Comparison of ENCODE assay signal across 10 cellular contexts in the genomic region with DNA sequence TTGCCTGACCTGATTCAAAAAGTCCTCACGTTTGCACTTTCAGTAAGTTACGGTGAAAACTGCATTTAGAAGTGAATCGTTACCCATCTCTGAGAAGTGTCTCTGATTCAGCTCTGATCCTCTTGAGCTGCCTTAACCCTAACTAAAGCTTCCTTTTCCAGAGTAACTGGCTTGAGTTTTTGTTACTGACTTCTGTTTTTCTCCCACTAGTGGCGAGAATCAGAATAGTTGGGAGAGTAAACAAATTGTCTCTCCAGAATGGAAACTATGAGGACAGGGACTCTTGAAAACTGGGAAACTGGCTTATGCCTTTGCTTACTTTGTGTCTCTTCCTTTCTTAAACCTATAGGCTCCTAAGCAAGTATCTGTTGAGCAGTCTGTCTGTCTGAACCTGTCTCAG. TPM values are rescaled to one million over a fixed set of nuclear protein-coding genes. Genes with fewer than 3 reads are reported as not detected.
A peak's percentile ranks its signal among the peaks of the same experiment; 100 is the strongest.
DNase-seq lines count a peak whose midpoint lies in the region; ATAC-seq, FAIRE-seq and TF ChIP-seq lines count a peak whose summit lies in the region.
"Had no signal": no experiment of that assay in that cellular context is flagged by ENCODE, and none has a peak within 500 bp of the region (broad histone marks: within the 10 kb centered on the region; RNA-seq: fewer than 3 reads in every experiment).

No MANE protein-coding gene starts in this region.

- no peak for TF ChIP-seq RAD21 in HepG2 (CRISPR knock-in tag; IDR thresholded peaks at IDR 0.05)

- H3K4me3 ChIP-seq in H7 (ENCODE audit: insufficient read depth, low read depth, low read length) (no peak overlapping the region), HepG2 (replicated peaks in 1 of 3; ENCODE audit: insufficient read depth in 1 of 3, low read depth in 2 of 3, low read length in 3 of 3) (no peak overlapping the region)

- H2AFZ ChIP-seq in HepG2 (ENCODE audit: low read length) = no peak overlapping the region

- 96% methylated on average over 4 of the region's 4 CpGs for WGBS in HepG2 (ENCODE audit: low lambda C conversion rate)

- H3K27me3 Mint-ChIP-seq in activated naive CD4-positive, alpha-beta T cell treated with anti-CD3 and anti-CD28 coated beads, Interleukin-2, amount 10 ng/mL, durations not matched to agents 7 days and 5 days = no peaks in the 10 kb centered on the region

- no peak overlapping the region for H3K9ac ChIP-seq in HepG2 (ENCODE audit: insufficient read depth, low read depth, low read length)

- no peaks in the 10 kb centered on the region for H3K9me3 Mint-ChIP-seq in activated naive CD4-positive, alpha-beta T cell treated with anti-CD3 and anti-CD28 coated beads, Interleukin-2, amount 10 ng/mL, durations not matched to agents 7 days and 5 days

- no peak overlapping the region for H3K4me2 ChIP-seq in HepG2 (ENCODE audit: low read depth, low read length)

- intact Hi-C loops in HepG2 (cut with micrococcal nuclease; ENCODE audit: unreplicated experiment) = loop anchor here (5.0 to 10.0 kb wide), 3 partner anchors 116 to 394 kb away; no protein-coding TSS in a partner anchor

- peak; percentile 10 to 19 for DNase-seq in AML-193 (lab: John Stamatoyannopoulos, UW)
- DNase-seq in H7 = peak; percentile 27
- DNase-seq in amniotic epithelial cell (ENCODE audit: low read depth) = peak; percentile 24
- peak; percentile 17 for DNase-seq in HepG2 (ENCODE audit: low spot score)
- no peak for DNase-seq in central memory CD4-positive, alpha-beta T cell
- DNase-seq in H4 (ENCODE audit: low spot score) = no peak
- DNase-seq in activated naive CD4-positive, alpha-beta T cell treated with anti-CD3 and anti-CD28 coated beads, Interleukin-2, amount 10 ng/mL, durations not matched to agents 7 days and 5 days = no peak
- DNase-seq: NCI-H526 treated with DMSO at 0.1 percent for 48 hours, retina had no signal

- CTCF ChIA-PET in HepG2 (lab: Yijun Ruan, JAX; ENCODE audit: low intra/inter-chr PET ratio, low total read pairs) = no interaction called here
- CTCF ChIA-PET in activated naive CD4-positive, alpha-beta T cell treated with anti-CD3 and anti-CD28 coated beads, Interleukin-2, amount 10 ng/mL, durations not matched to agents 7 days and 5 days (lab: Charles Lee) = interaction anchor here (1.1 to 1.5 kb wide), 4 partner anchors 22 to 257 kb away, joined by 3 to 4 read pairs (median 4); no protein-coding TSS in a partner anchor

- POLR2A ChIA-PET in HepG2 (lab: Yijun Ruan, JAX) = interaction anchor here (1.0 kb wide), 1 partner anchor 31 kb away, joined by 3 read pairs; the partner anchor contains the start of gene KPNB1

- FAIRE-seq in HepG2 (lab: Jason Lieb, UNC) = peak; percentile 53

- H3K9me3 ChIP-seq in HepG2 (ENCODE audit: low read length) = no peaks in the 10 kb centered on the region

- no peak for TF ChIP-seq EP300 in HepG2 (IDR thresholded peaks at IDR 0.05; ENCODE audit: low read depth in 2 of 2, low read length in 2 of 2)
- no peak for TF ChIP-seq EP300 in HepG2 (CRISPR knock-in tag; IDR thresholded peaks at IDR 0.05; ENCODE audit: borderline replicate concordance)

- H3K4me1 ChIP-seq in HepG2 (ENCODE audit: insufficient read depth, low read length) = no peaks in the 10 kb centered on the region

- ATAC-seq in HepG2 = peak; percentile 39
- no peak for ATAC-seq in HG03460 (IDR thresholded peaks at IDR 0.05; ENCODE audit: unreplicated experiment)

- no peaks in the 10 kb centered on the region for H4K20me1 ChIP-seq in HepG2 (ENCODE audit: insufficient read depth, low read length)

- H3K4me1 Mint-ChIP-seq in activated naive CD4-positive, alpha-beta T cell treated with anti-CD3 and anti-CD28 coated beads, Interleukin-2, amount 10 ng/mL, durations not matched to agents 7 days and 5 days = peaks cover 13% of the 10 kb centered on the region

- H3K4me3 Mint-ChIP-seq in activated naive CD4-positive, alpha-beta T cell treated with anti-CD3 and anti-CD28 coated beads, Interleukin-2, amount 10 ng/mL, durations not matched to agents 7 days and 5 days = no peak overlapping the region

- H3K27ac ChIP-seq in HepG2 (ENCODE audit: extremely low read length, insufficient read depth, low read length) = no peak overlapping the region

- H3K79me2 ChIP-seq in HepG2 (ENCODE audit: insufficient read depth, low read length) = no peaks in the 10 kb centered on the region

- H3K36me3 Mint-ChIP-seq in activated naive CD4-positive, alpha-beta T cell treated with anti-CD3 and anti-CD28 coated beads, Interleukin-2, amount 10 ng/mL, durations not matched to agents 7 days and 5 days = peaks cover 35% of the 10 kb centered on the region

- no peak for TF ChIP-seq CTCF in HepG2 (CRISPR knock-in tag; IDR thresholded peaks at IDR 0.05)

- H3K27ac Mint-ChIP-seq in activated naive CD4-positive, alpha-beta T cell treated with anti-CD3 and anti-CD28 coated beads, Interleukin-2, amount 10 ng/mL, durations not matched to agents 7 days and 5 days = no peak overlapping the region

- H3K27me3 ChIP-seq in H7 (ENCODE audit: control insufficient read depth, insufficient read depth, low read length) (no peaks in the 10 kb centered on the region), HepG2 (ENCODE audit: control insufficient read depth in 1 of 2, insufficient read depth in 2 of 2, low read length in 2 of 2) (no peaks in the 10 kb centered on the region)

- no TSS peak for BruUV-seq in HepG2 (replicated peaks; lab: Mats Ljungman, UMichigan)

- in situ Hi-C loops in HepG2 (cut with HindIII; ENCODE audit: extremely low pct_ligation_motif_present, low pct_unique_long_range_greater_than_20kb) = loop anchor here (25.0 kb wide), 2 partner anchors 106 to 256 kb away; no protein-coding TSS in a partner anchor

- H3K36me3 ChIP-seq in H7 (replicated peaks; ENCODE audit: control insufficient read depth, insufficient read depth, low read length) (peaks cover 22% of the 10 kb centered on the region), HepG2 (replicated peaks in 1 of 2; ENCODE audit: control insufficient read depth in 1 of 2, insufficient read depth in 2 of 2, low read length in 2 of 2) (peaks cover 12 to 59% of the 10 kb centered on the region in 2 experiments)

- no peak for TF ChIP-seq POLR2A in HepG2 (IDR thresholded peaks at IDR 0.05; ENCODE audit: insufficient read depth in 1 of 2, low read depth in 2 of 2, low read length in 2 of 2)

TF ChIP-seq in HepG2, 621 proteins besides CTCF, POLR2A, EP300 and RAD21:
- TF ChIP-seq ZNF891 (CRISPR knock-in tag; IDR thresholded peaks at IDR 0.05) = no peak
- no peak for TF ChIP-seq ELK4 (CRISPR knock-in tag; IDR thresholded peaks at IDR 0.05; ENCODE audit: borderline replicate concordance)
- no peak for TF ChIP-seq MBD4 (IDR thresholded peaks at IDR 0.05; ENCODE audit: borderline replicate concordance, low read length)
- no peak for TF ChIP-seq NPAS2 (CRISPR knock-in tag; IDR thresholded peaks at IDR 0.05; ENCODE audit: borderline replicate concordance)
- no peak for TF ChIP-seq TEAD2 (CRISPR knock-in tag; IDR thresholded peaks at IDR 0.05)

RNA-seq across cellular contexts. Expression of gene KPNB1, which starts 31.3 kb away (rescaled TPM):
- total RNA-seq in H7 (2014; rRNA removed; shearing (Covaris generic)) = 389 and 429 TPM in 2 replicates
- total RNA-seq in HepG2 (2016; rRNA removed; fragmentation: Illumina TruSeq; extraction: Trizol) = 424 and 443 TPM in 2 replicates
- total RNA-seq in HepG2 (2016; cell fraction: cytosol; rRNA removed; fragmentation: Illumina TruSeq; extraction: Trizol; ENCODE audit: low read depth) = 39.2 and 44.6 TPM in 2 replicates
- total RNA-seq in HepG2 (2016; cell fraction: insoluble cytoplasmic fraction; rRNA removed; fragmentation: Illumina TruSeq; extraction: Trizol) = 408 and 433 TPM in 2 replicates
- total RNA-seq in HepG2 (2016; cell fraction: membrane; rRNA removed; fragmentation: Illumina TruSeq; extraction: Trizol) = 113 and 126 TPM in 2 replicates
- 217 and 252 TPM in 2 replicates for total RNA-seq in HepG2 (2016; cell fraction: nucleus; rRNA removed; fragmentation: Illumina TruSeq; extraction: Trizol)
- polyA plus RNA-seq in HepG2 (2011; rRNA removed) = 164 and 169 TPM in 2 replicates
- polyA plus RNA-seq in HepG2 (2011; cell fraction: cytosol; rRNA removed) = 81.9 and 93.5 TPM in 2 replicates
- 158 and 166 TPM in 2 replicates for polyA plus RNA-seq in HepG2 (2011; cell fraction: nucleus; rRNA removed)
- 249 and 287 TPM in 2 replicates for polyA plus RNA-seq in HepG2 (2012)
- polyA plus RNA-seq in HepG2 (2016; cell fraction: cytosol; fragmentation: Illumina TruSeq; extraction: Trizol; ENCODE audit: low read depth) = 7.4 and 10.3 TPM in 2 replicates
- polyA plus RNA-seq in HepG2 (2016; cell fraction: insoluble cytoplasmic fraction; fragmentation: Illumina TruSeq; extraction: Trizol; ENCODE audit: low read depth) = 390 TPM in 2 replicates
- polyA plus RNA-seq in HepG2 (2016; cell fraction: membrane; fragmentation: Illumina TruSeq; extraction: Trizol; ENCODE audit: low read depth) = 36.4 and 43.8 TPM in 2 replicates
- 416 and 457 TPM in 2 replicates for polyA plus RNA-seq in HepG2 (2016; cell fraction: nucleus; fragmentation: Illumina TruSeq; extraction: Trizol; ENCODE audit: insufficient read depth, low read depth)
- 266 and 436 TPM in 2 replicates for polyA minus RNA-seq in HepG2 (2011; rRNA and poly(A)+ RNA removed; ENCODE audit: low replicate concordance)
- polyA minus RNA-seq in HepG2 (2011; cell fraction: cytosol; rRNA and poly(A)+ RNA removed) = 150 and 163 TPM in 2 replicates
- 84.6 and 120 TPM in 2 replicates for polyA minus RNA-seq in HepG2 (2011; cell fraction: nucleus; rRNA and poly(A)+ RNA removed)
- 381 and 436 TPM in 2 replicates for total RNA-seq in H4 (2014; rRNA removed; shearing (Covaris generic))

Comparison
In these comparisons a context has a peak if more than half of its experiments do, and no peak if none do; other contexts are left out.
1. DNase-seq: peak in AML-193 (2 of 2), H7 (single experiment), amniotic epithelial cell (single experiment) and HepG2 (single experiment); none in central memory CD4-positive, alpha-beta T cell (single experiment), H4 (single experiment) and activated naive CD4-positive, alpha-beta T cell treated with anti-CD3 and anti-CD28 coated beads, Interleukin-2, amount 10 ng/mL, durations not matched to agents 7 days and 5 days (single experiment).